ENCODE assay signal across 11 cellular contexts in genomic region chr11:128482092-128482491, GRCh38.
DNase-seq lines count a peak whose midpoint lies in the region; TF ChIP-seq lines count a peak whose summit lies in the region.
"Had no signal": no experiment of that assay in that cellular context is flagged by ENCODE, and none has a peak within 500 bp of the region (broad histone marks: within the 10 kb centered on the region; RNA-seq: fewer than 3 reads in every experiment).

No MANE protein-coding gene starts in this region.

- peak overlapping the region; percentile 83 for H3K27ac ChIP-seq in OCI-LY1 (ENCODE audit: low read depth, low read length, poor library complexity, severe bottlenecking)
- H3K27ac ChIP-seq in colonic mucosa: peak overlapping the region; percentile 45
- peak overlapping the region in 18 of 21 experiments; percentile 38 to 89 (median 71) for H3K27ac ChIP-seq in skin epidermis

- DNase-seq in colonic mucosa (no peak), NCI-H82 treated with DMSO at 0.1 percent for 48 hours (lab: John Stamatoyannopoulos, UW; ENCODE audit: unreplicated experiment) (no peak), activated gamma-delta T cell (lab: John Stamatoyannopoulos, UW) (no peak), NCI-H146 (lab: John Stamatoyannopoulos, UW) (no peak)
- DNase-seq: DMS153, H7, hypothalamus, NCI-H1694 treated with DMSO at 0.1 percent for 48 hours had no signal

- H3K36me3 ChIP-seq in OCI-LY1 (ENCODE audit: insufficient read depth, low read length) (peaks cover 100% of the 10 kb centered on the region), colonic mucosa (peaks cover 11% of the 10 kb centered on the region)

- no peak overlapping the region for H2AFZ ChIP-seq in OCI-LY1 (ENCODE audit: low read length)

- H3K27me3 ChIP-seq in OCI-LY1 (ENCODE audit: insufficient read depth, low read length) (no peaks in the 10 kb centered on the region), colonic mucosa (no peaks in the 10 kb centered on the region)

- H3F3A ChIP-seq in OCI-LY1 (ENCODE audit: insufficient read depth, low read length): no peaks in the 10 kb centered on the region

- TF ChIP-seq CTCF in OCI-LY1 (IDR thresholded peaks at IDR 0.05; ENCODE audit: low read length) (no peak), colonic mucosa (IDR thresholded peaks at IDR 0.05) (no peak)

- H4K20me1 ChIP-seq in OCI-LY1 (ENCODE audit: insufficient read depth, low read length): no peaks in the 10 kb centered on the region

- no peaks in the 10 kb centered on the region for H3K9me2 ChIP-seq in OCI-LY1 (ENCODE audit: low read depth, low read length)

- peak overlapping the region; percentile 81 for H3K4me2 ChIP-seq in OCI-LY1 (ENCODE audit: low read length)

- peak overlapping the region; percentile 67 for H3K4me3 ChIP-seq in GM08714 (ENCODE audit: low read length)
- peak overlapping the region; percentile 23 for H3K4me3 ChIP-seq in OCI-LY1 (ENCODE audit: low read depth, low read length, poor library complexity, severe bottlenecking)
- H3K4me3 ChIP-seq in colonic mucosa: no peak overlapping the region
- H3K4me3 ChIP-seq in skin epidermis: peak overlapping the region in 1 of 7 experiments; percentile 2

- peak overlapping the region; percentile 58; the same call in 1 of the 2 replicates for H3K9ac ChIP-seq in OCI-LY1 (ENCODE audit: low read length)
- peak overlapping the region in 1 of 2 donors; percentile 56 for H3K9ac ChIP-seq in colonic mucosa (ENCODE audit: low read depth in 2 of 2, low read length in 2 of 2)

- H3K4me1 ChIP-seq in OCI-LY1 (ENCODE audit: insufficient read depth, low read length, severe bottlenecking): peaks cover 86% of the 10 kb centered on the region
- no peaks in the 10 kb centered on the region for H3K4me1 ChIP-seq in colonic mucosa

- 0 out of 2 replicates have a peak, but pooled peaks cover 7% of the 10 kb centered on the region for H3K79me2 ChIP-seq in OCI-LY1 (ENCODE audit: insufficient read depth, low read length)

- no peaks in the 10 kb centered on the region for H3K9me3 ChIP-seq in OCI-LY1 (ENCODE audit: low read length)
- H3K9me3 ChIP-seq in colonic mucosa: no peaks in the 10 kb centered on the region

- intact Hi-C loops in colonic mucosa (cut with DNase I): loop anchor here (10.0 kb wide), 1 partner anchor 143 kb away; no protein-coding TSS in a partner anchor
